20 cellular contexts compared by ENCODE assay signal in genomic region chr14:56153271-56153670, GRCh38. TPM values are rescaled to one million over a fixed set of nuclear protein-coding genes. Genes with fewer than 3 reads are reported as not detected.
A peak's percentile ranks its signal among the peaks of the same experiment; 100 is the strongest.
DNase-seq lines count a peak whose midpoint lies in the region; ATAC-seq and TF ChIP-seq lines count a peak whose summit lies in the region.
"Had no signal": no experiment of that assay in that cellular context is flagged by ENCODE, and none has a peak within 500 bp of the region (broad histone marks: within the 10 kb centered on the region; RNA-seq: fewer than 3 reads in every experiment).

No MANE protein-coding gene starts in this region.

- H3K4me1 ChIP-seq in Loucy (ENCODE audit: insufficient read depth, low read length, poor library complexity, severe bottlenecking): peaks cover 75% of the 10 kb centered on the region
- peaks cover 0 to 7% (median 5%) of the 10 kb centered on the region in 4 donors for H3K4me1 ChIP-seq in upper lobe of left lung

- peaks cover 100% of the 10 kb centered on the region for H3K79me2 ChIP-seq in Loucy (ENCODE audit: insufficient read depth, low read length)

- H2AFZ ChIP-seq in Loucy (ENCODE audit: low read length): no peak overlapping the region

- ATAC-seq in GM18861 (IDR thresholded peaks at IDR 0.05; ENCODE audit: unreplicated experiment): no peak
- no peak for ATAC-seq in HG03442 (IDR thresholded peaks at IDR 0.05; ENCODE audit: unreplicated experiment)
- no peak for ATAC-seq in upper lobe of left lung (ENCODE audit: low FRiP score in 2 of 2)

- in situ Hi-C loops in brain microvascular endothelial cell (cut with HindIII; ENCODE audit: low pct_ligation_motif_present, low sequenced_read_pairs): no loop called here

- H3K27ac ChIP-seq in brain microvascular endothelial cell: no peak overlapping the region
- no peak overlapping the region for H3K27ac ChIP-seq in upper lobe of left lung

- no peak for TF ChIP-seq CTCF in Loucy (conservative IDR thresholded peaks at IDR 0.05; ENCODE audit: low read length)
- TF ChIP-seq CTCF in brain microvascular endothelial cell (IDR thresholded peaks at IDR 0.05; ENCODE audit: low read depth, low read length, missing control alignments): no peak
- no peak for TF ChIP-seq CTCF in upper lobe of left lung (IDR thresholded peaks at IDR 0.05)

- DNase-seq in brain microvascular endothelial cell: peak; percentile 13
- DNase-seq in iris pigment epithelial cell (ENCODE audit: low read depth): peak; percentile 48
- no peak for DNase-seq in iPS-NIHi7 (ENCODE audit: extremely low spot score)
- no peak for DNase-seq in upper lobe of left lung
- DNase-seq: ACHN; C1 segment of cervical spinal cord; CD8-positive, alpha-beta memory T cell; DMS53; H7; HFFc6; NCI-H1417; NCI-H187; NCI-H2227 treated with DMSO at 0.1 percent for 48 hours; NCI-H510A treated with DMSO at 0.1 percent for 48 hours; NCI-H82; OCI-M1; Right ventricle myocardium superior had no signal

- no peak overlapping the region for H3K9ac ChIP-seq in Loucy (ENCODE audit: low read depth, low read length, poor library complexity, severe bottlenecking)

- H3K27me3 ChIP-seq in Loucy (ENCODE audit: insufficient read depth, low read length, poor library complexity, severe bottlenecking): no peaks in the 10 kb centered on the region
- no peaks in the 10 kb centered on the region for H3K27me3 ChIP-seq in brain microvascular endothelial cell (replicated peaks)
- no peaks in the 10 kb centered on the region for H3K27me3 ChIP-seq in upper lobe of left lung

- no peaks in the 10 kb centered on the region; the same call in 1 of the 2 replicates for H3K36me3 ChIP-seq in Loucy (ENCODE audit: insufficient read depth, low read length)
- H3K36me3 ChIP-seq in brain microvascular endothelial cell (replicated peaks): no peaks in the 10 kb centered on the region
- no peaks in the 10 kb centered on the region for H3K36me3 ChIP-seq in upper lobe of left lung

- peak overlapping the region; percentile 71 for H3K4me2 ChIP-seq in Loucy (ENCODE audit: low read depth, low read length, poor library complexity, severe bottlenecking)

- no peak for TF ChIP-seq POLR2A in upper lobe of left lung (IDR thresholded peaks at IDR 0.05)

- no peak for TF ChIP-seq EP300 in upper lobe of left lung (IDR thresholded peaks at IDR 0.05)

- H3K9me3 ChIP-seq in Loucy (ENCODE audit: insufficient read depth, low read depth, low read length) (no peaks in the 10 kb centered on the region), upper lobe of left lung (no peaks in the 10 kb centered on the region)

- H3K4me3 ChIP-seq in Loucy (ENCODE audit: low read length, poor library complexity, severe bottlenecking) (no peak overlapping the region), brain microvascular endothelial cell (ENCODE audit: low read depth, low read length) (no peak overlapping the region), upper lobe of left lung (no peak overlapping the region)

- peaks cover 85% of the 10 kb centered on the region for H4K20me1 ChIP-seq in Loucy (ENCODE audit: insufficient read depth, low read length, poor library complexity, severe bottlenecking)

- H3F3A ChIP-seq in Loucy (ENCODE audit: low read depth): peaks cover 6% of the 10 kb centered on the region; the same call in 1 of the 2 replicates

- H3K9me2 ChIP-seq in Loucy (replicated peaks; ENCODE audit: low read depth, low read length): no peaks in the 10 kb centered on the region

- 88 to 89% methylated on average over 2 of the region's 2 CpGs for WGBS in upper lobe of left lung, 2 donors

RNA-seq across cellular contexts. Expression of gene PELI2, which starts 35.1 kb away (rescaled TPM):
- total RNA-seq in upper lobe of left lung: 10 to 100 TPM in 4 of 6 donors, 1 to 10 TPM in 2; 9.0 to 21.6 (median 17.9) TPM

Comparison
In these comparisons a context has a peak if more than half of its experiments do, and no peak if none do; other contexts are left out.
1. DNase-seq: peak in brain microvascular endothelial cell (single experiment) and iris pigment epithelial cell (single experiment); none in iPS-NIHi7 (single experiment) and upper lobe of left lung (0 of 2).